28 cellular contexts compared by ENCODE assay signal in the genomic region with DNA sequence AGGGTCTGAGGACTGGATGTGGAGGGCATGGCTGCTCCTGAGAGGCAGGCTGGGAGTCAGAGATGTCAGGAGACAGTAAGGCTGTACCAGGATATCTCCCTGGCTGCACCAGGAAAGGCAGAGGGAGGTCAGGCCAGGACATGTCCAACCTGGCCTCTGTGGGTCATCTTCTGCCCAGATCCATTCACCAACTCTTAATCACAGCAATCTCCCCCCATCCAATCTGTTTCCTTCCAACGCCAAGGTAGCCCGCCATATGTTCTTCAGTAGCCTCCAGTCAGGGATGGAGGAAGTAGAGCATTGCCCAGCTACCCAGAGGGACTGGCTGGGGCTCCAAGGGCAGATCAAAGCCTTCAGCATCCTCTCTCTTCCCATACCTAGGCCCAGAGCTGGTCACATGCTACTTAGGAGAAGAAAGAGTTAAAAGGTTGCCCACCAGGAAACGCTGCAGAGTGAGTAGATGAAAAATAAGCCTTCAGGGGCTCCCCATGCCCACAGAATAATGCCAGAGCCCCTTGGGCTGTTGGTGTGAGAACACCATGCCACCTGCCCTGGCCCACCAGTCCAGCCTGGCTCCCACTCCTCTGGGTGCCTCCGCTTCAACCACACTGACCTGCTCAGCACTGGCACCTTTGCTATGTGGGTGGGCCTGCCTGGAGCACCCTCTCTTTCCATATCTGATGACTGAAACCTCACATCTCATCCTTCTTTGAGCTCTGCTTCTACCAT.
"Had no signal": no experiment of that assay in that cellular context is flagged by ENCODE, and none has a peak within 500 bp of the region (broad histone marks: within the 10 kb centered on the region; RNA-seq: fewer than 3 reads in every experiment).

No MANE protein-coding gene starts in this region.

- H3K27me3 ChIP-seq: adrenal gland, body of pancreas, neural progenitor cell, right atrium auricular region had no signal

- H3K27ac Mint-ChIP-seq: activated CD8-positive, alpha-beta T cell treated with anti-CD3 and anti-CD28 coated beads for 36 hours; activated naive CD8-positive, alpha-beta T cell treated with anti-CD3 and anti-CD28 coated beads for 36 hours; activated T-helper 2 cell treated with anti-CD3 and anti-CD28 coated beads, Interferon-gamma antibody, Interleukin-2, Interleukin-4, amounts not matched to agents 10 μg/mL and 5 μg/mL and 100 μg/mL, durations not matched to agents 14 hours and 24 hours and 36 hours; immature natural killer cell; memory B cell; natural killer cell; neural progenitor cell; type B pancreatic cell had no signal

- H3K4me3 ChIP-seq: adrenal gland, body of pancreas, heart left ventricle, neural progenitor cell, right atrium auricular region, spleen had no signal

- DNase-seq: activated CD4-positive, alpha-beta T cell treated with anti-CD3 and anti-CD28 coated beads for 1 hour; activated CD4-positive, alpha-beta T cell treated with anti-CD3 and anti-CD28 coated beads, Interleukin-2, amount 50 U/mL, for 1 hour; activated CD8-positive, alpha-beta T cell treated with anti-CD3 and anti-CD28 coated beads for 36 hours; activated naive CD4-positive, alpha-beta T cell treated with Interleukin-2 at 50 U/mL for 16 hours; activated naive CD8-positive, alpha-beta T cell treated with anti-CD3 and anti-CD28 coated beads for 36 hours; activated T-cell treated with anti-CD3 and anti-CD28 coated beads, Interleukin-2, amount 50 U/mL, for 48 hours; adrenal gland; aorta; body of pancreas; foreskin fibroblast; heart left ventricle; hypothalamus; immature natural killer cell; natural killer cell; occipital lobe; spleen; stimulated activated CD4-positive, alpha-beta T cell treated with anti-CD3 and anti-CD28 coated beads, Interleukin-2, amount 100 ng/mL, for 48 hours; stimulated activated naive CD4-positive, alpha-beta T cell treated with Interleukin-2 at 50 U/mL for 16 hours; T-helper 9 cell had no signal

- H3K4me3 Mint-ChIP-seq: activated CD8-positive, alpha-beta T cell treated with anti-CD3 and anti-CD28 coated beads for 36 hours; activated naive CD8-positive, alpha-beta T cell treated with anti-CD3 and anti-CD28 coated beads for 36 hours; immature natural killer cell; memory B cell; natural killer cell; neural progenitor cell; type B pancreatic cell had no signal

- H3K27ac ChIP-seq: adrenal gland, body of pancreas, heart left ventricle, neural progenitor cell, parathyroid adenoma, right atrium auricular region, spleen, VCaP had no signal

- H3K4me1 Mint-ChIP-seq: activated naive CD8-positive, alpha-beta T cell treated with anti-CD3 and anti-CD28 coated beads for 36 hours; immature natural killer cell; natural killer cell had no signal

- H3K36me3 ChIP-seq: adrenal gland, heart left ventricle, neural progenitor cell, right atrium auricular region, spleen had no signal

- H3K9me3 Mint-ChIP-seq: activated CD8-positive, alpha-beta T cell treated with anti-CD3 and anti-CD28 coated beads for 36 hours; activated naive CD8-positive, alpha-beta T cell treated with anti-CD3 and anti-CD28 coated beads for 36 hours; activated T-helper 2 cell treated with anti-CD3 and anti-CD28 coated beads, Interferon-gamma antibody, Interleukin-2, Interleukin-4, amounts not matched to agents 10 μg/mL and 5 μg/mL and 100 μg/mL, durations not matched to agents 14 hours and 24 hours and 36 hours; memory B cell; natural killer cell; neural progenitor cell; type B pancreatic cell had no signal

- FAIRE-seq: TTC549 had no signal

- H3K9me3 ChIP-seq: adrenal gland, body of pancreas, heart left ventricle, right atrium auricular region, spleen had no signal

- ATAC-seq: activated CD8-positive, alpha-beta T cell treated with anti-CD3 and anti-CD28 coated beads for 36 hours; body of pancreas; esophagus mucosa; heart left ventricle; natural killer cell had no signal

- H3K9ac ChIP-seq: neural progenitor cell, parathyroid adenoma had no signal

- H3K4me1 ChIP-seq: parathyroid adenoma had no signal
